Comparison of ENCODE assay signal across 28 cellular contexts in genomic region chr6:142721213-142721920, GRCh38.
DNase-seq lines count a peak whose midpoint lies in the region; ATAC-seq, FAIRE-seq and TF ChIP-seq lines count a peak whose summit lies in the region.
"Had no signal": no experiment of that assay in that cellular context is flagged by ENCODE, and none has a peak within 500 bp of the region (broad histone marks: within the 10 kb centered on the region; RNA-seq: fewer than 3 reads in every experiment).

No MANE protein-coding gene starts in this region.

- no peak overlapping the region for H3K23ac ChIP-seq in H1 (ENCODE audit: insufficient read length)

- H4K20me1 ChIP-seq in BLaER1 treated with 17β-estradiol and CSF1 and Interleukin-3, amounts not matched to agents 10 nM and 100 nM: no peaks in the 10 kb centered on the region
- no peaks in the 10 kb centered on the region for H4K20me1 ChIP-seq in H1 (replicated peaks in 1 of 2; ENCODE audit: control insufficient read depth in 1 of 2, insufficient read depth in 2 of 2, low read length in 2 of 2)

- no peak overlapping the region for H3K14ac ChIP-seq in H1 (ENCODE audit: insufficient read length)

- peak overlapping the region in 8 of 11 experiments; percentile 15 to 71 (median 52); a peak in 12 of 22 replicates for H3K4me2 ChIP-seq in BLaER1 treated with 17β-estradiol and CSF1 and Interleukin-3, amounts not matched to agents 10 nM and 100 nM
- H3K4me2 ChIP-seq in H1 (ENCODE audit: insufficient read depth in 1 of 2, low read depth in 2 of 2, low read length in 2 of 2): no peak overlapping the region
- H3K4me2 ChIP-seq: A549 had no signal

- no peak overlapping the region for H4K91ac ChIP-seq in H1 (replicated peaks; ENCODE audit: insufficient read length, low read length)

- POLR2A ChIA-PET in H1 (lab: Charles Lee; ENCODE audit: partially characterized antibody): no interaction called here
- POLR2A ChIA-PET in activated CD8-positive, alpha-beta T cell treated with anti-CD3 and anti-CD28 coated beads, Interleukin-2, amount 10 ng/mL, durations not matched to agents 7 days and 5 days (lab: Charles Lee): no interaction called here

- peak overlapping the region in 3 of 11 experiments; percentile 10 to 44 (median 39); a peak in 5 of 22 replicates for H3K27ac ChIP-seq in BLaER1 treated with 17β-estradiol and CSF1 and Interleukin-3, amounts not matched to agents 10 nM and 100 nM
- H3K27ac ChIP-seq in H1 (ENCODE audit: low read depth, low read length) (no peak overlapping the region), upper lobe of right lung (no peak overlapping the region)
- H3K27ac ChIP-seq: A549, epithelial cell of prostate, left ventricle myocardium inferior, stomach, thyroid gland had no signal

- peaks cover 19% of the 10 kb centered on the region for H3K9me3 Mint-ChIP-seq in activated CD8-positive, alpha-beta T cell treated with anti-CD3 and anti-CD28 coated beads, Interleukin-2, amount 10 ng/mL, durations not matched to agents 7 days and 5 days (ENCODE audit: insufficient read depth)

- DNase-seq in NOMO-1 (lab: John Stamatoyannopoulos, UW; ENCODE audit: unreplicated experiment in 2 of 2) (peak; percentile 71 to 90), H1 (ENCODE audit: low read depth in 1 of 2, low spot score in 2 of 2) (no peak), epidermal melanocyte (ENCODE audit: insufficient read length, low spot score) (no peak), upper lobe of right lung (no peak), GM03348 (ENCODE audit: low spot score) (no peak)
- no peak for DNase-seq in activated CD8-positive, alpha-beta T cell treated with anti-CD3 and anti-CD28 coated beads, Interleukin-2, amount 10 ng/mL, durations not matched to agents 7 days and 5 days
- DNase-seq: activated CD4-positive, alpha-beta memory T cell treated with anti-CD3 and anti-CD28 coated beads, Interleukin-2, amount 10 ng/mL, durations not matched to agents 7 days and 5 days; activated CD4-positive, CD25-positive, alpha-beta regulatory T cell treated with anti-CD3 and anti-CD28 coated beads, Interleukin-2, amount 50 U/mL, for 72 hours; activated effector memory CD4-positive, alpha-beta T cell treated with Interleukin-2 at 50 U/mL for 16 hours; anterior cingulate cortex; DMS79; effector CD4-positive, alpha-beta T cell; GF-D8; islet precursor cell; left ventricle myocardium inferior; NCI-H1048; NCI-H187 treated with DMSO at 0.1 percent for 48 hours; NCI-H524; occipital lobe; stomach; T-helper 17 cell; thyroid gland had no signal

- no peak overlapping the region for H2BK5ac ChIP-seq in H1 (ENCODE audit: low read depth, low read length)

- no peaks in the 10 kb centered on the region for H3K23me2 ChIP-seq in H1 (ENCODE audit: low read depth, low read length)

- H2BK20ac ChIP-seq in H1 (ENCODE audit: low read length): no peak overlapping the region

- H3K79me1 ChIP-seq in H1 (ENCODE audit: low read depth, low read length): no peaks in the 10 kb centered on the region

- no peak overlapping the region for H3K4ac ChIP-seq in H1 (replicated peaks; ENCODE audit: insufficient read length, low read depth, low read length)

- H3K9me3 ChIP-seq in BLaER1 treated with 17β-estradiol and CSF1 and Interleukin-3, amounts not matched to agents 10 nM and 100 nM (replicated peaks in 1 of 11): peaks cover 19 to 34% (median 30%) of the 10 kb centered on the region in 11 experiments
- H3K9me3 ChIP-seq in H1 (ENCODE audit: insufficient read depth in 2 of 2, low read depth in 1 of 2, low read length in 1 of 2): no peaks in the 10 kb centered on the region
- no peaks in the 10 kb centered on the region for H3K9me3 ChIP-seq in upper lobe of right lung
- H3K9me3 ChIP-seq: thyroid gland had no signal

- H2BK15ac ChIP-seq in H1 (ENCODE audit: low read length): no peak overlapping the region

- no peaks in the 10 kb centered on the region for H3K27me3 Mint-ChIP-seq in activated CD8-positive, alpha-beta T cell treated with anti-CD3 and anti-CD28 coated beads, Interleukin-2, amount 10 ng/mL, durations not matched to agents 7 days and 5 days (ENCODE audit: low read depth)
- H3K27me3 Mint-ChIP-seq: activated naive CD8-positive, alpha-beta T cell had no signal

- no peak overlapping the region for H2AK5ac ChIP-seq in H1 (ENCODE audit: low read depth, low read length)

- TF ChIP-seq POLR2A in H1 (IDR thresholded peaks at IDR 0.05; ENCODE audit: control extremely low read depth in 1 of 2, low read depth in 2 of 2, low read length in 2 of 2): no peak

- H4K8ac ChIP-seq in H1 (ENCODE audit: extremely low read depth, insufficient read depth, low read length): no peak overlapping the region

- H3K4me3 ChIP-seq in BLaER1 treated with 17β-estradiol and CSF1 and Interleukin-3, amounts not matched to agents 10 nM and 100 nM: no peak overlapping the region
- H3K4me3 ChIP-seq in H1 (ENCODE audit: extremely low read depth in 1 of 4, insufficient read depth in 2 of 4, low read depth in 3 of 4, low read length in 4 of 4) (no peak overlapping the region), upper lobe of right lung (no peak overlapping the region)
- H3K4me3 ChIP-seq: A549, left ventricle myocardium inferior, stomach, thyroid gland had no signal

- H2AFZ ChIP-seq in H1 (ENCODE audit: low read length): no peak overlapping the region

- CTCF ChIA-PET in H1 (lab: Charles Lee; ENCODE audit: partially characterized antibody): interaction anchor here (1.1 kb wide), 1 partner anchor 23 kb away, joined by 3 read pairs; no protein-coding TSS in a partner anchor
- CTCF ChIA-PET in activated CD8-positive, alpha-beta T cell treated with anti-CD3 and anti-CD28 coated beads, Interleukin-2, amount 10 ng/mL, durations not matched to agents 7 days and 5 days (lab: Charles Lee): no interaction called here

- no peak for TF ChIP-seq EP300 in H1 (IDR thresholded peaks at IDR 0.05; ENCODE audit: borderline replicate concordance in 1 of 2, low read depth in 2 of 2, low read length in 2 of 2)

- 92% methylated on average over 5 of the region's 5 CpGs; no CpG with 5 or more reads in 1 of the 2 experiments for WGBS in H1 (ENCODE audit: extremely low coverage in 1 of 2, insufficient coverage in 1 of 2, insufficient read length in 1 of 2, insufficient replicate concordance in 2 of 2, low coverage in 1 of 2, low lambda C conversion rate in 2 of 2, missing lambda C conversion rate in 1 of 2), 2 experiments

- intact Hi-C loops in upper lobe of right lung (cut with DNase I): no loop called here

- peaks cover 0 to 9% (median 0%) of the 10 kb centered on the region in 11 experiments; a peak in 1 of 22 replicates for H3K36me3 ChIP-seq in BLaER1 treated with 17β-estradiol and CSF1 and Interleukin-3, amounts not matched to agents 10 nM and 100 nM
- no peaks in the 10 kb centered on the region for H3K36me3 ChIP-seq in H1 (ENCODE audit: control insufficient read depth in 2 of 4, insufficient read depth in 4 of 4, low read length in 3 of 4)
- no peaks in the 10 kb centered on the region for H3K36me3 ChIP-seq in upper lobe of right lung
- H3K36me3 ChIP-seq: left ventricle myocardium inferior, stomach, thyroid gland had no signal

- no peak overlapping the region for H4K5ac ChIP-seq in H1 (ENCODE audit: insufficient read length, low read depth, low read length)

- H3K56ac ChIP-seq in H1 (replicated peaks; ENCODE audit: insufficient read length, low read depth, low read length): no peak overlapping the region

- no peaks in the 10 kb centered on the region for H3K27me3 ChIP-seq in BLaER1 treated with 17β-estradiol and CSF1 and Interleukin-3, amounts not matched to agents 10 nM and 100 nM
- H3K27me3 ChIP-seq in H1 (replicated peaks in 1 of 4; ENCODE audit: control insufficient read depth in 3 of 4, extremely low read depth in 1 of 4, insufficient read depth in 3 of 4, low read length in 3 of 4): no peaks in the 10 kb centered on the region
- H3K27me3 ChIP-seq in upper lobe of right lung: no peaks in the 10 kb centered on the region
- H3K27me3 ChIP-seq: stomach, thyroid gland had no signal

- TF ChIP-seq RAD21 in H1 (IDR thresholded peaks at IDR 0.05 in 1 of 2, conservative IDR thresholded peaks at IDR 0.05 in 1 of 2; ENCODE audit: low read depth in 2 of 2, low read length in 2 of 2): no peak

- H3K4me3 Mint-ChIP-seq in activated CD8-positive, alpha-beta T cell treated with anti-CD3 and anti-CD28 coated beads, Interleukin-2, amount 10 ng/mL, durations not matched to agents 7 days and 5 days: no peak overlapping the region
- H3K4me3 Mint-ChIP-seq: activated CD4-positive, alpha-beta memory T cell treated with anti-CD3 and anti-CD28 coated beads, Interleukin-2, amount 10 ng/mL, durations not matched to agents 7 days and 5 days; activated naive CD8-positive, alpha-beta T cell; T-helper 17 cell had no signal

- no peak overlapping the region for H2BK12ac ChIP-seq in H1 (ENCODE audit: low read depth, low read length)

- peaks cover 5% of the 10 kb centered on the region for H3K36me3 Mint-ChIP-seq in activated CD8-positive, alpha-beta T cell treated with anti-CD3 and anti-CD28 coated beads, Interleukin-2, amount 10 ng/mL, durations not matched to agents 7 days and 5 days (ENCODE audit: low read depth)

- peaks cover 5% of the 10 kb centered on the region for H3K4me1 Mint-ChIP-seq in activated CD8-positive, alpha-beta T cell treated with anti-CD3 and anti-CD28 coated beads, Interleukin-2, amount 10 ng/mL, durations not matched to agents 7 days and 5 days (ENCODE audit: low read depth)
- H3K4me1 Mint-ChIP-seq: activated CD4-positive, alpha-beta memory T cell treated with anti-CD3 and anti-CD28 coated beads, Interleukin-2, amount 10 ng/mL, durations not matched to agents 7 days and 5 days had no signal

- H2BK120ac ChIP-seq in H1 (replicated peaks; ENCODE audit: low read depth, low read length): no peak overlapping the region

- no peak overlapping the region for H3K27ac Mint-ChIP-seq in activated CD8-positive, alpha-beta T cell treated with anti-CD3 and anti-CD28 coated beads, Interleukin-2, amount 10 ng/mL, durations not matched to agents 7 days and 5 days
- H3K27ac Mint-ChIP-seq: activated CD4-positive, alpha-beta memory T cell treated with anti-CD3 and anti-CD28 coated beads, Interleukin-2, amount 10 ng/mL, durations not matched to agents 7 days and 5 days; activated naive CD8-positive, alpha-beta T cell; T-helper 17 cell had no signal

- peak; percentile 19 for FAIRE-seq in H1 (lab: Jason Lieb, UNC)
- FAIRE-seq: A549, colon had no signal

- H3K9ac ChIP-seq in BLaER1 treated with 17β-estradiol and CSF1 and Interleukin-3, amounts not matched to agents 10 nM and 100 nM: no peak overlapping the region
- H3K9ac ChIP-seq in H1 (replicated peaks in 1 of 4; ENCODE audit: extremely low read depth in 1 of 4, low read depth in 3 of 4, low read length in 3 of 4): no peak overlapping the region

- H3K79me2 ChIP-seq in H1 (ENCODE audit: control insufficient read depth in 1 of 2, insufficient read depth in 2 of 2, low read length in 2 of 2): no peaks in the 10 kb centered on the region

- H3K4me1 ChIP-seq in BLaER1 treated with 17β-estradiol and CSF1 and Interleukin-3, amounts not matched to agents 10 nM and 100 nM: peaks cover 3 to 41% (median 30%) of the 10 kb centered on the region in 10 experiments
- H3K4me1 ChIP-seq in H1 (replicated peaks in 1 of 4; ENCODE audit: control insufficient read depth in 3 of 4, insufficient read depth in 4 of 4, low read length in 3 of 4) (peaks cover 0 to under 1% (median 0%) of the 10 kb centered on the region in 4 experiments; a peak in 1 of 7 replicates), upper lobe of right lung (no peaks in the 10 kb centered on the region)
- H3K4me1 ChIP-seq: A549, stomach, thyroid gland had no signal

- no peak overlapping the region for H3K18ac ChIP-seq in H1 (ENCODE audit: extremely low read depth, low read length)

- ATAC-seq in HG02885 (IDR thresholded peaks at IDR 0.05; ENCODE audit: poor library complexity, unreplicated experiment) (peak; percentile 17), upper lobe of right lung (no peak)
- no peak for ATAC-seq in activated CD8-positive, alpha-beta T cell treated with anti-CD3 and anti-CD28 coated beads, Interleukin-2, amount 10 ng/mL, durations not matched to agents 7 days and 5 days
- ATAC-seq: A549, T-helper 17 cell had no signal

- TF ChIP-seq CTCF in H1 (IDR thresholded peaks at IDR 0.05; ENCODE audit: control extremely low read depth in 1 of 3, insufficient read depth in 1 of 3, low read depth in 1 of 3, low read length in 3 of 3) (no peak), upper lobe of right lung (IDR thresholded peaks at IDR 0.05) (no peak)

Comparison
In these comparisons a context has a peak if more than half of its experiments do, and no peak if none do; other contexts are left out.
1. H3K4me2 ChIP-seq: peak in BLaER1 treated with 17β-estradiol and CSF1 and Interleukin-3, amounts not matched to agents 10 nM and 100 nM (8 of 11); none in H1 (0 of 2).
2. DNase-seq: peak in NOMO-1 (2 of 2); none in H1 (0 of 2), epidermal melanocyte (single experiment), upper lobe of right lung (single experiment), GM03348 (single experiment) and activated CD8-positive, alpha-beta T cell treated with anti-CD3 and anti-CD28 coated beads, Interleukin-2, amount 10 ng/mL, durations not matched to agents 7 days and 5 days (single experiment).